ENCODE assay signal across 1 cellular context in genomic region chr12:123232807-123233504, GRCh38.
TF ChIP-seq lines count a peak whose summit lies in the region.

A gene with protein sequence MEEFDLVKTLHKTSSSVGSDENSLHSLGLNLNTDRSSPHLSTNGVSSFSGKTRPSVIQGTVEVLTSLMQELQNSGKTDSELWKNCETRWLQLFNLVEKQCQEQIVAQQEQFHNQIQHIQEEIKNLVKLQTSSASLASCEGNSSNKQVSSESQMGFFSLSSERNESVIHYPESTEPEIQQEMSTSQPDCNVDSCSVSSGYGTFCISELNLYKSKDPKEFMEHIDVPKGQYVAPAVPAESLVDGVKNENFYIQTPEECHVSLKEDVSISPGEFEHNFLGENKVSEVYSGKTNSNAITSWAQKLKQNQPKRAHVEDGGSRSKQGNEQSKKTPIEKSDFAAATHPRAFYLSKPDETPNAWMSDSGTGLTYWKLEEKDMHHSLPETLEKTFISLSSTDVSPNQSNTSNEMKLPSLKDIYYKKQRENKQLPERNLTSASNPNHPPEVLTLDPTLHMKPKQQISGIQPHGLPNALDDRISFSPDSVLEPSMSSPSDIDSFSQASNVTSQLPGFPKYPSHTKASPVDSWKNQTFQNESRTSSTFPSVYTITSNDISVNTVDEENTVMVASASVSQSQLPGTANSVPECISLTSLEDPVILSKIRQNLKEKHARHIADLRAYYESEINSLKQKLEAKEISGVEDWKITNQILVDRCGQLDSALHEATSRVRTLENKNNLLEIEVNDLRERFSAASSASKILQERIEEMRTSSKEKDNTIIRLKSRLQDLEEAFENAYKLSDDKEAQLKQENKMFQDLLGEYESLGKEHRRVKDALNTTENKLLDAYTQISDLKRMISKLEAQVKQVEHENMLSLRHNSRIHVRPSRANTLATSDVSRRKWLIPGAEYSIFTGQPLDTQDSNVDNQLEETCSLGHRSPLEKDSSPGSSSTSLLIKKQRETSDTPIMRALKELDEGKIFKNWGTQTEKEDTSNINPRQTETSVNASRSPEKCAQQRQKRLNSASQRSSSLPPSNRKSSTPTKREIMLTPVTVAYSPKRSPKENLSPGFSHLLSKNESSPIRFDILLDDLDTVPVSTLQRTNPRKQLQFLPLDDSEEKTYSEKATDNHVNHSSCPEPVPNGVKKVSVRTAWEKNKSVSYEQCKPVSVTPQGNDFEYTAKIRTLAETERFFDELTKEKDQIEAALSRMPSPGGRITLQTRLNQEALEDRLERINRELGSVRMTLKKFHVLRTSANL (minus strand): TSS chr12:123233141. CDS start chr12:123230364, 2,777 bp downstream.
Gene MTRFR, plus strand, starts transcription at chr12:123233436. Its CDS starts 20,239 bp downstream, at chr12:123253675.

TF ChIP-seq in K562, 482 proteins besides CTCF, POLR2A, EP300 and RAD21 (continued from another document and continues in another):
- TF ChIP-seq MCM5 (IDR thresholded peaks at IDR 0.05; ENCODE audit: low read depth) (no peak), ILK (tag; IDR thresholded peaks at IDR 0.05; ENCODE audit: borderline replicate concordance, low read depth) (no peak), PYGO2 (tag; IDR thresholded peaks at IDR 0.05) (no peak), CHD4 (IDR thresholded peaks at IDR 0.05; ENCODE audit: insufficient read depth, insufficient replicate concordance, low read depth, low read length, poor library complexity, severe bottlenecking) (no peak), ZNF12 (CRISPR knock-in tag; IDR thresholded peaks at IDR 0.05) (peak; percentile 23; the same call in 1 of the 2 replicates), ELK3 (CRISPR knock-in tag; IDR thresholded peaks at IDR 0.05) (no peak), TSC22D4 (tag; IDR thresholded peaks at IDR 0.05) (no peak), MLX (CRISPR knock-in tag; conservative IDR thresholded peaks at IDR 0.05) (no peak; a peak in 1 of 4 replicates), HNRNPL (IDR thresholded peaks at IDR 0.05; ENCODE audit: low read depth, low read length) (peak; percentile 65; the same call in 1 of the 2 replicates), TRIM28 (IDR thresholded peaks at IDR 0.05) (peak; percentile 81), DDX20 (tag; IDR thresholded peaks at IDR 0.05; ENCODE audit: low read depth) (no peak), E4F1 (CRISPR knock-in tag; IDR thresholded peaks at IDR 0.05; ENCODE audit: borderline replicate concordance) (no peak), ZNF77 (CRISPR knock-in tag; IDR thresholded peaks at IDR 0.05) (0 out of 2 replicates have a peak, but pooled peaks have one; percentile 24), RBFOX2 (IDR thresholded peaks at IDR 0.05; ENCODE audit: low read depth, low read length) (peak; percentile 99), MTA2 (IDR thresholded peaks at IDR 0.05; ENCODE audit: low read depth) (no peak), CGGBP1 (CRISPR knock-in tag; IDR thresholded peaks at IDR 0.05) (peak; percentile 92; the same call in 1 of the 2 replicates), ZNF407 (IDR thresholded peaks at IDR 0.05; ENCODE audit: low read depth) (no peak; the same call in 1 of the 2 replicates), JUN (IDR thresholded peaks at IDR 0.05; ENCODE audit: borderline replicate concordance, low read depth, low read length) (no peak), JUN (CRISPR knock-in tag; IDR thresholded peaks at IDR 0.05; ENCODE audit: borderline replicate concordance) (0 out of 2 replicates have a peak, but pooled peaks have one; percentile 20), SIN3B (IDR thresholded peaks at IDR 0.05; ENCODE audit: low read depth) (peak; percentile 80; the same call in 1 of the 2 replicates), ZNF140 (CRISPR knock-in tag; IDR thresholded peaks at IDR 0.05) (no peak)
- TF ChIP-seq, protein P1, sequence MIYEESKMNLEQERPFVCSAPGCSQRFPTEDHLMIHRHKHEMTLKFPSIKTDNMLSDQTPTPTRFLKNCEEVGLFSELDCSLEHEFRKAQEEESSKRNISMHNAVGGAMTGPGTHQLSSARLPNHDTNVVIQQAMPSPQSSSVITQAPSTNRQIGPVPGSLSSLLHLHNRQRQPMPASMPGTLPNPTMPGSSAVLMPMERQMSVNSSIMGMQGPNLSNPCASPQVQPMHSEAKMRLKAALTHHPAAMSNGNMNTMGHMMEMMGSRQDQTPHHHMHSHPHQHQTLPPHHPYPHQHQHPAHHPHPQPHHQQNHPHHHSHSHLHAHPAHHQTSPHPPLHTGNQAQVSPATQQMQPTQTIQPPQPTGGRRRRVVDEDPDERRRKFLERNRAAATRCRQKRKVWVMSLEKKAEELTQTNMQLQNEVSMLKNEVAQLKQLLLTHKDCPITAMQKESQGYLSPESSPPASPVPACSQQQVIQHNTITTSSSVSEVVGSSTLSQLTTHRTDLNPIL (CRISPR knock-in tag; IDR thresholded peaks at IDR 0.05): no peak
- TF ChIP-seq, protein P2, sequence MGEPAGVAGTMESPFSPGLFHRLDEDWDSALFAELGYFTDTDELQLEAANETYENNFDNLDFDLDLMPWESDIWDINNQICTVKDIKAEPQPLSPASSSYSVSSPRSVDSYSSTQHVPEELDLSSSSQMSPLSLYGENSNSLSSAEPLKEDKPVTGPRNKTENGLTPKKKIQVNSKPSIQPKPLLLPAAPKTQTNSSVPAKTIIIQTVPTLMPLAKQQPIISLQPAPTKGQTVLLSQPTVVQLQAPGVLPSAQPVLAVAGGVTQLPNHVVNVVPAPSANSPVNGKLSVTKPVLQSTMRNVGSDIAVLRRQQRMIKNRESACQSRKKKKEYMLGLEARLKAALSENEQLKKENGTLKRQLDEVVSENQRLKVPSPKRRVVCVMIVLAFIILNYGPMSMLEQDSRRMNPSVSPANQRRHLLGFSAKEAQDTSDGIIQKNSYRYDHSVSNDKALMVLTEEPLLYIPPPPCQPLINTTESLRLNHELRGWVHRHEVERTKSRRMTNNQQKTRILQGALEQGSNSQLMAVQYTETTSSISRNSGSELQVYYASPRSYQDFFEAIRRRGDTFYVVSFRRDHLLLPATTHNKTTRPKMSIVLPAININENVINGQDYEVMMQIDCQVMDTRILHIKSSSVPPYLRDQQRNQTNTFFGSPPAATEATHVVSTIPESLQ (CRISPR knock-in tag; IDR thresholded peaks at IDR 0.05): peak; percentile 81; the same call in 1 of the 2 replicates
